8 cellular contexts compared by ENCODE assay signal in genomic region chr1:154863702-154864174, GRCh38. TPM values are rescaled to one million over a fixed set of nuclear protein-coding genes. Genes with fewer than 3 reads are reported as not detected.
DNase-seq lines count a peak whose midpoint lies in the region; ATAC-seq and TF ChIP-seq lines count a peak whose summit lies in the region.

No MANE protein-coding gene starts in this region.

- H3K79me2 ChIP-seq in hepatocyte, result no peaks in the 10 kb centered on the region

- H3K9me3 Mint-ChIP-seq in activated CD4-positive, alpha-beta memory T cell treated with anti-CD3 and anti-CD28 coated beads, Interleukin-2, amount 10 ng/mL, durations not matched to agents 7 days and 5 days, result no peaks in the 10 kb centered on the region

- H3K36me3 Mint-ChIP-seq in activated CD4-positive, alpha-beta memory T cell treated with anti-CD3 and anti-CD28 coated beads, Interleukin-2, amount 10 ng/mL, durations not matched to agents 7 days and 5 days (ENCODE audit: low read depth), result no peaks in the 10 kb centered on the region

- no peak overlapping the region for H3K27ac Mint-ChIP-seq in activated CD4-positive, alpha-beta memory T cell treated with anti-CD3 and anti-CD28 coated beads, Interleukin-2, amount 10 ng/mL, durations not matched to agents 7 days and 5 days

- H3K4me3 ChIP-seq in hepatocyte (no peak overlapping the region), transverse colon (no peak overlapping the region)

- 62% methylated on average over 13 of the region's 13 CpGs for WGBS in hepatocyte (ENCODE audit: low lambda C conversion rate, missing lambda C conversion rate)
- 67 to 76% methylated on average over 8 to 13 of the region's 13 CpGs for WGBS in transverse colon (ENCODE audit: low coverage in 1 of 2), 2 donors

- no peak overlapping the region for H3K4me2 ChIP-seq in hepatocyte

- no peak for TF ChIP-seq EP300 in transverse colon (IDR thresholded peaks at IDR 0.05; ENCODE audit: low read depth)

- H3K4me3 Mint-ChIP-seq in activated CD4-positive, alpha-beta memory T cell treated with anti-CD3 and anti-CD28 coated beads, Interleukin-2, amount 10 ng/mL, durations not matched to agents 7 days and 5 days, result no peak overlapping the region

- H3K27me3 ChIP-seq in hepatocyte, result peaks cover 11% of the 10 kb centered on the region
- peaks cover 43% of the 10 kb centered on the region for H3K27me3 ChIP-seq in transverse colon

- in situ Hi-C loops in transverse colon (cut with MboI; ENCODE audit: low pct_ligation_motif_present in 1 of 4, low pct_unique_long_range_greater_than_20kb in 1 of 4, low sequenced_read_pairs in 3 of 4), result no loop called here

- H3K4me1 ChIP-seq in hepatocyte (ENCODE audit: insufficient read depth) (peaks cover 5% of the 10 kb centered on the region), transverse colon (peaks cover 0 to 9% (median 2%) of the 10 kb centered on the region in 4 donors)

- CTCF ChIA-PET in activated CD4-positive, alpha-beta memory T cell treated with anti-CD3 and anti-CD28 coated beads, Interleukin-2, amount 10 ng/mL, durations not matched to agents 7 days and 5 days (lab: Charles Lee), result interaction anchor here (0.7 to 2.0 kb wide), 2 partner anchors 14 to 259 kb away, joined by 3 to 8 read pairs; no protein-coding TSS in a partner anchor

- intact Hi-C loops in transverse colon (cut with DNase I; ENCODE audit: low total_unique reads), result no loop called here

- H3K9me2 ChIP-seq in hepatocyte (replicated peaks; ENCODE audit: insufficient read depth), result no peaks in the 10 kb centered on the region

- H3K9me3 ChIP-seq in hepatocyte (ENCODE audit: low read depth) (no peaks in the 10 kb centered on the region), transverse colon (no peaks in the 10 kb centered on the region)

- peaks cover 27% of the 10 kb centered on the region for H3K27me3 Mint-ChIP-seq in activated CD4-positive, alpha-beta memory T cell treated with anti-CD3 and anti-CD28 coated beads, Interleukin-2, amount 10 ng/mL, durations not matched to agents 7 days and 5 days

- no peak overlapping the region for H2AFZ ChIP-seq in hepatocyte

- H3K4me1 Mint-ChIP-seq in activated CD4-positive, alpha-beta memory T cell treated with anti-CD3 and anti-CD28 coated beads, Interleukin-2, amount 10 ng/mL, durations not matched to agents 7 days and 5 days, result peaks cover 15% of the 10 kb centered on the region

- ATAC-seq in GM19452 (IDR thresholded peaks at IDR 0.05; ENCODE audit: unreplicated experiment) (peak; percentile 32), GM21381 (IDR thresholded peaks at IDR 0.05; ENCODE audit: unreplicated experiment) (no peak)

- no peaks in the 10 kb centered on the region for H3K36me3 ChIP-seq in hepatocyte (replicated peaks; ENCODE audit: insufficient read depth, low read depth)
- H3K36me3 ChIP-seq in transverse colon, result no peaks in the 10 kb centered on the region

- no peak for TF ChIP-seq POLR2A in transverse colon (IDR thresholded peaks at IDR 0.05)

- TF ChIP-seq CTCF in hepatocyte (IDR thresholded peaks at IDR 0.05; ENCODE audit: poor library complexity) (peak; percentile 52), transverse colon (IDR thresholded peaks at IDR 0.05) (peak; percentile 58 to 67 (median 63))

- DNase-seq in D341Med (ENCODE audit: low spot score) (peak; percentile 74), NCI-H1694 (lab: John Stamatoyannopoulos, UW) (peak; percentile 85), hepatocyte (ENCODE audit: low spot score) (peak; percentile 58), transverse colon (peak; percentile 58), NCI-H2171 treated with DMSO at 0.1 percent for 48 hours (lab: John Stamatoyannopoulos, UW) (no peak)
- DNase-seq in activated CD4-positive, alpha-beta memory T cell treated with anti-CD3 and anti-CD28 coated beads, Interleukin-2, amount 10 ng/mL, durations not matched to agents 7 days and 5 days, result peak; percentile 40

- no peak overlapping the region for H3K27ac ChIP-seq in hepatocyte
- H3K27ac ChIP-seq in transverse colon, result peak overlapping the region in 1 of 4 donors; percentile 5

- POLR2A ChIA-PET in activated CD4-positive, alpha-beta memory T cell treated with anti-CD3 and anti-CD28 coated beads, Interleukin-2, amount 10 ng/mL, durations not matched to agents 7 days and 5 days (lab: Charles Lee), result no interaction called here

- H4K20me1 ChIP-seq in hepatocyte (ENCODE audit: insufficient read depth, poor library complexity, severe bottlenecking), result no peaks in the 10 kb centered on the region

RNA-seq across cellular contexts. Expression of gene KCNN3, which starts 6.3 kb away (rescaled TPM):
- total RNA-seq in activated CD4-positive, alpha-beta memory T cell treated with anti-CD3 and anti-CD28 coated beads, Interleukin-2, amount 10 ng/mL, durations not matched to agents 7 days and 5 days, result under 1 TPM in 1 of 2 experiments, not detected in 1; 0.10 TPM
- 0.36 and 0.67 TPM in 2 replicates for total RNA-seq in hepatocyte
- 0.56 and 1.3 TPM in 2 replicates for polyA plus RNA-seq in hepatocyte
- 1 to 10 TPM; 2.3 to 5.0 (median 3.5) TPM for total RNA-seq in transverse colon
